In genomic region chr3:64533565-64534317, GRCh38 we compare ENCODE assay signal across 8 cellular contexts.
A peak's percentile ranks its signal among the peaks of the same experiment; 100 is the strongest.
DNase-seq lines count a peak whose midpoint lies in the region; ATAC-seq and TF ChIP-seq lines count a peak whose summit lies in the region.

No MANE protein-coding gene starts in this region.

- H3K36me3 Mint-ChIP-seq in Caco-2 (ENCODE audit: insufficient read depth, unreplicated experiment) = peaks cover 6% of the 10 kb centered on the region
- no peaks in the 10 kb centered on the region for H3K36me3 Mint-ChIP-seq in stimulated activated naive B cell treated with anti-CD40 and anti-IgM and Interleukin-4, amounts not matched to agents 10 μg/mL and 1 μg/mL and 100 μg/mL, for 72 hours

- POLR2A ChIA-PET in Caco-2 (lab: Charles Lee) = no interaction called here

- TF ChIP-seq CTCF in Caco-2 (IDR thresholded peaks at IDR 0.05; ENCODE audit: insufficient read depth in 1 of 2, low read depth in 1 of 2, low read length in 1 of 2, severe bottlenecking in 1 of 2, unreplicated experiment in 1 of 2) (peak; percentile 86 to 89), epithelial cell of esophagus (IDR thresholded peaks at IDR 0.05; ENCODE audit: insufficient read depth, low read depth, low read length, missing control alignments) (peak; percentile 87)

- H3K9me3 Mint-ChIP-seq in Caco-2 (ENCODE audit: unreplicated experiment) = no peaks in the 10 kb centered on the region
- H3K9me3 Mint-ChIP-seq in stimulated activated naive B cell treated with anti-CD40 and anti-IgM and Interleukin-4, amounts not matched to agents 10 μg/mL and 1 μg/mL and 100 μg/mL, for 72 hours = no peaks in the 10 kb centered on the region

- ATAC-seq in GM19351 (IDR thresholded peaks at IDR 0.05; ENCODE audit: unreplicated experiment) (peak; percentile 97), HG03342 (IDR thresholded peaks at IDR 0.05; ENCODE audit: unreplicated experiment) (peak; percentile 99)
- peak; percentile 53 to 58 for ATAC-seq in activated CD4-positive, CD25-positive, alpha-beta regulatory T cell treated with anti-CD3 and anti-CD28 coated beads, Interleukin-2, amount 50 U/mL, for 24 hours
- peak; percentile 87 to 94 for ATAC-seq in stimulated activated naive B cell treated with anti-CD40 and anti-IgM and Interleukin-4, amounts not matched to agents 10 μg/mL and 1 μg/mL and 100 μg/mL, for 72 hours (replicated peaks)

- no peak overlapping the region for H3K4me3 Mint-ChIP-seq in Caco-2 (ENCODE audit: unreplicated experiment)
- H3K4me3 Mint-ChIP-seq in stimulated activated naive B cell treated with anti-CD40 and anti-IgM and Interleukin-4, amounts not matched to agents 10 μg/mL and 1 μg/mL and 100 μg/mL, for 72 hours = no peak overlapping the region

- DNase-seq in Caco-2 = peak; percentile 90 to 91
- DNase-seq in NCI-H2227 (lab: John Stamatoyannopoulos, UW; ENCODE audit: unreplicated experiment) = peak; percentile 87
- peak; percentile 87 for DNase-seq in epithelial cell of esophagus (ENCODE audit: low read depth)
- DNase-seq in midbrain (lab: John Stamatoyannopoulos, UW) = peak; percentile 83
- peak; percentile 40 for DNase-seq in stimulated activated naive B cell treated with anti-CD40 and anti-IgM and Interleukin-4, amounts not matched to agents 10 μg/mL and 1 μg/mL and 100 μg/mL, for 72 hours

- intact Hi-C loops in Caco-2 (cut with micrococcal nuclease; ENCODE audit: unreplicated experiment) = loop anchor here (1.0 to 10.0 kb wide), 11 partner anchors 119 to 1199 kb away; no protein-coding TSS in a partner anchor

- no peak overlapping the region for H3K27ac Mint-ChIP-seq in Caco-2 (ENCODE audit: unreplicated experiment)
- no peak overlapping the region for H3K27ac Mint-ChIP-seq in stimulated activated naive B cell treated with anti-CD40 and anti-IgM and Interleukin-4, amounts not matched to agents 10 μg/mL and 1 μg/mL and 100 μg/mL, for 72 hours

- H3K9me3 ChIP-seq in Caco-2 = no peaks in the 10 kb centered on the region

- H3K4me3 ChIP-seq in Caco-2 (ENCODE audit: low read depth, low read length) (no peak overlapping the region), epithelial cell of esophagus (ENCODE audit: low read length) (no peak overlapping the region)

- CTCF ChIA-PET in Caco-2 (lab: Charles Lee) = interaction anchor here (0.5 to 1.4 kb wide), 13 partner anchors 18 to 192 kb away, joined by 3 to 6 read pairs (median 4); partner anchors contain the start of gene ADAMTS9

- H3K4me1 Mint-ChIP-seq in Caco-2 (ENCODE audit: low read depth, unreplicated experiment) = peaks cover 8% of the 10 kb centered on the region
- peaks cover 2 to 3% of the 10 kb centered on the region in 2 donors for H3K4me1 Mint-ChIP-seq in stimulated activated naive B cell treated with anti-CD40 and anti-IgM and Interleukin-4, amounts not matched to agents 10 μg/mL and 1 μg/mL and 100 μg/mL, for 72 hours

- peaks cover 16% of the 10 kb centered on the region for H3K4me1 ChIP-seq in Caco-2

- BruUV-seq in Caco-2 (replicated peaks; lab: Mats Ljungman, UMichigan) = no TSS peak

- H3K27me3 Mint-ChIP-seq in Caco-2 (ENCODE audit: insufficient read depth, unreplicated experiment) = no peaks in the 10 kb centered on the region
- H3K27me3 Mint-ChIP-seq in stimulated activated naive B cell treated with anti-CD40 and anti-IgM and Interleukin-4, amounts not matched to agents 10 μg/mL and 1 μg/mL and 100 μg/mL, for 72 hours = peaks cover 13 to 22% of the 10 kb centered on the region in 2 donors

- no peaks in the 10 kb centered on the region for H3K36me3 ChIP-seq in Caco-2 (ENCODE audit: control insufficient read depth, insufficient read depth, low read length)

- H3K27me3 ChIP-seq in Caco-2 (replicated peaks; ENCODE audit: control insufficient read depth, insufficient read depth, low read length) = no peaks in the 10 kb centered on the region

Comparison
In these comparisons a context has a peak if more than half of its experiments do, and no peak if none do; other contexts are left out.
1. DNase-seq: peak in every context shown above with its lines; median percentile 90 in Caco-2; 87 in NCI-H2227; 87 in epithelial cell of esophagus; 83 in midbrain; 40 in stimulated activated naive B cell treated with anti-CD40 and anti-IgM and Interleukin-4, amounts not matched to agents 10 μg/mL and 1 μg/mL and 100 μg/mL, for 72 hours.